ENCODE assay signal across 8 cellular contexts in genomic region chr2:176637134-176637496, GRCh38.
A peak's percentile ranks its signal among the peaks of the same experiment; 100 is the strongest.
DNase-seq lines count a peak whose midpoint lies in the region; TF ChIP-seq lines count a peak whose summit lies in the region.

No MANE protein-coding gene starts in this region.

- H3K27me3 ChIP-seq in WERI-Rb-1 (ENCODE audit: insufficient read depth, low read depth, severe bottlenecking) (peaks cover 90% of the 10 kb centered on the region), spleen (replicated peaks in 1 of 7) (peaks cover 0 to 83% (median 40%) of the 10 kb centered on the region in 7 donors)

- intact Hi-C loops in spleen (cut with DNase I; ENCODE audit: low total_unique reads) (loop anchor here (5.0 to 10.0 kb wide), 2 partner anchors 82 to 510 kb away; partner anchors contain the start of gene HOXD8), posterior vena cava (cut with DNase I) (loop anchor here (5.0 to 10.0 kb wide), 2 partner anchors 72 to 500 kb away; no protein-coding TSS in a partner anchor)

- TF ChIP-seq POLR2A in spleen (IDR thresholded peaks at IDR 0.05): no peak

- DNase-seq in NCI-H2196 (lab: John Stamatoyannopoulos, UW; ENCODE audit: unreplicated experiment): peak; percentile 61
- DNase-seq in NCI-H2196 treated with DMSO at 0.1 percent for 48 hours (lab: John Stamatoyannopoulos, UW; ENCODE audit: unreplicated experiment): no peak
- DNase-seq in WERI-Rb-1: no peak
- no peak for DNase-seq in glutamatergic neuron
- DNase-seq in spleen: no peak
- DNase-seq in iPS-NIHi11 (ENCODE audit: low spot score): no peak
- no peak for DNase-seq in posterior vena cava (ENCODE audit: low spot score)
- no peak for DNase-seq in epidermal melanocyte (ENCODE audit: insufficient read length, low spot score)

- H3K4me3 ChIP-seq in WERI-Rb-1 (ENCODE audit: low read depth, low read length): peak overlapping the region; percentile 63
- peak overlapping the region in 7 of 8 donors; percentile 45 to 78 (median 60) for H3K4me3 ChIP-seq in spleen

- peaks cover 0 to 27% (median 11%) of the 10 kb centered on the region in 6 donors for H3K4me1 ChIP-seq in spleen

- H3K9me3 Mint-ChIP-seq in glutamatergic neuron (ENCODE audit: unreplicated experiment): peaks cover 2% of the 10 kb centered on the region

- H3K36me3 ChIP-seq in WERI-Rb-1 (no peaks in the 10 kb centered on the region), spleen (no peaks in the 10 kb centered on the region)

- H3K9me3 ChIP-seq in WERI-Rb-1 (ENCODE audit: severe bottlenecking) (no peaks in the 10 kb centered on the region), spleen (no peaks in the 10 kb centered on the region)

- H3K27ac ChIP-seq in WERI-Rb-1: no peak overlapping the region
- H3K27ac ChIP-seq in spleen: peak overlapping the region; percentile 28 to 93 (median 86)

- H3K27ac Mint-ChIP-seq in glutamatergic neuron (ENCODE audit: unreplicated experiment): no peak overlapping the region

- peak overlapping the region; percentile 79 for H3K4me3 Mint-ChIP-seq in glutamatergic neuron (ENCODE audit: unreplicated experiment)

- 13 to 25% (median 18%) methylated on average over 13 of the region's 13 CpGs for WGBS in spleen, 5 donors

- TF ChIP-seq CTCF in WERI-Rb-1 (IDR thresholded peaks at IDR 0.05; ENCODE audit: low read depth, low read length) (no peak), glutamatergic neuron (IDR thresholded peaks at IDR 0.05; ENCODE audit: partially characterized antibody, unreplicated experiment) (no peak), spleen (IDR thresholded peaks at IDR 0.05 in 8 of 11, conservative IDR thresholded peaks at IDR 0.05 in 3 of 11) (no peak)

- H3K27me3 Mint-ChIP-seq in glutamatergic neuron (ENCODE audit: unreplicated experiment): peaks cover 6% of the 10 kb centered on the region

- H3K4me1 Mint-ChIP-seq in glutamatergic neuron (ENCODE audit: low read depth, unreplicated experiment): no peaks in the 10 kb centered on the region

- no peaks in the 10 kb centered on the region for H3K36me3 Mint-ChIP-seq in glutamatergic neuron (ENCODE audit: unreplicated experiment)
